In the genomic region with DNA sequence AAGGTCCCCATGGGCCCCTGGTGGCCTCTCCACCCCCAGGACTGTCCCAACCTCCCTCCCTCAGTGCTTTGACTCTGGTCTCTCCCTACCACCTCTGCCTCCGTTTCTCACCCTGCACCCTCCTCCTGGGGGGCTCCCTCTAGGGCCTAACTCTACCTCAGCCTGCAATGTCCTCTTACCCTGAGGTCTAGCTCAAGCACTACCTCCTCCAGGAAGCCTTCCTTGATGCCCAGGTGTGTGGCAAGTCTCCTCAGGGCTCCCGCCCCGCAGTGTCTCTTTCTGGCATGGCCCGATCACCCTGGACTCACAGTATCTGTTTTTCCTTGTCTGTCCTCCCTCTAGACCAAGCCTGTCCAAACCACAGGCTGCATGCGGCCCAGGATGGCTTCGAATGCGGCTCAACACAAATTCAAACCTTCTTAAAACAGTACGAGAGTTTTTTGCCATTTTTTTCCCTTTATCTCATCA, we compare ENCODE assay signal across 25 cellular contexts.
"Had no signal": no experiment of that assay in that cellular context is flagged by ENCODE, and none has a peak within 500 bp of the region (broad histone marks: within the 10 kb centered on the region; RNA-seq: fewer than 3 reads in every experiment).

No MANE protein-coding gene starts in this region.

- H2AFZ ChIP-seq: parathyroid adenoma had no signal

- H3K4me1 Mint-ChIP-seq: activated naive CD4-positive, alpha-beta T cell treated with anti-CD3 and anti-CD28 coated beads, Interleukin-2, amount 10 ng/mL, durations not matched to agents 7 days and 5 days; activated naive CD8-positive, alpha-beta T cell treated with anti-CD3 and anti-CD28 coated beads, Interleukin-2, amount 10 ng/mL, durations not matched to agents 7 days and 5 days; nephron had no signal

- H3K36me3 ChIP-seq: ascending aorta, brain microvascular endothelial cell, left ventricle myocardium inferior had no signal

- H3K27me3 ChIP-seq: ascending aorta, brain microvascular endothelial cell, tibial nerve had no signal

- H3K27ac Mint-ChIP-seq: activated naive CD4-positive, alpha-beta T cell treated with anti-CD3 and anti-CD28 coated beads, Interleukin-2, amount 10 ng/mL, durations not matched to agents 7 days and 5 days; activated naive CD8-positive, alpha-beta T cell treated with anti-CD3 and anti-CD28 coated beads, Interleukin-2, amount 10 ng/mL, durations not matched to agents 7 days and 5 days; nephron; T-helper 2 cell treated with Interferon-gamma antibody and Interleukin-4, amounts not matched to agents 5 μg/mL and 100 μg/mL, for 36 hours had no signal

- H3K79me2 ChIP-seq: parathyroid adenoma had no signal

- H3K36me3 Mint-ChIP-seq: activated naive CD4-positive, alpha-beta T cell treated with anti-CD3 and anti-CD28 coated beads, Interleukin-2, amount 10 ng/mL, durations not matched to agents 7 days and 5 days; activated naive CD8-positive, alpha-beta T cell treated with anti-CD3 and anti-CD28 coated beads, Interleukin-2, amount 10 ng/mL, durations not matched to agents 7 days and 5 days had no signal

- FAIRE-seq: endometrium, frontal cortex, islet of Langerhans had no signal

- H3K4me3 Mint-ChIP-seq: activated naive CD4-positive, alpha-beta T cell treated with anti-CD3 and anti-CD28 coated beads, Interleukin-2, amount 10 ng/mL, durations not matched to agents 7 days and 5 days; activated naive CD8-positive, alpha-beta T cell treated with anti-CD3 and anti-CD28 coated beads, Interleukin-2, amount 10 ng/mL, durations not matched to agents 7 days and 5 days; nephron; T-helper 2 cell treated with Interferon-gamma antibody and Interleukin-4, amounts not matched to agents 5 μg/mL and 100 μg/mL, for 36 hours had no signal

- H3K9ac ChIP-seq: parathyroid adenoma had no signal

- H3K4me1 ChIP-seq: ascending aorta, left ventricle myocardium inferior, parathyroid adenoma, psoas muscle, tibial nerve had no signal

- H3K4me3 ChIP-seq: ascending aorta, left ventricle myocardium inferior, mucosa of descending colon, psoas muscle, tibial nerve had no signal

- ATAC-seq: mucosa of descending colon, psoas muscle had no signal

- H3K27me3 Mint-ChIP-seq: activated naive CD4-positive, alpha-beta T cell treated with anti-CD3 and anti-CD28 coated beads, Interleukin-2, amount 10 ng/mL, durations not matched to agents 7 days and 5 days had no signal

- H3K9me3 ChIP-seq: ascending aorta, mucosa of descending colon, psoas muscle had no signal

- DNase-seq: activated CD4-positive, alpha-beta T cell treated with anti-CD3 and anti-CD28 coated beads for 4 hours; activated CD4-positive, alpha-beta T cell treated with anti-CD3 and anti-CD28 coated beads, Interleukin-2, amount 50 U/mL, for 4 hours; activated gamma-delta T cell; activated naive CD4-positive, alpha-beta T cell treated with anti-CD3 and anti-CD28 coated beads, Interleukin-2, amount 10 ng/mL, durations not matched to agents 7 days and 5 days; activated T-cell treated with anti-CD3 and anti-CD28 coated beads for 4 hours; brain microvascular endothelial cell; central memory CD4-positive, alpha-beta T cell; dermis blood vessel endothelial cell; effector CD4-positive, alpha-beta T cell; occipital lobe; stimulated activated naive CD4-positive, alpha-beta T cell treated with Interleukin-2 at 50 U/mL for 16 hours; T-helper 1 cell had no signal

- H3K9me3 Mint-ChIP-seq: activated naive CD4-positive, alpha-beta T cell treated with anti-CD3 and anti-CD28 coated beads, Interleukin-2, amount 10 ng/mL, durations not matched to agents 7 days and 5 days; activated naive CD8-positive, alpha-beta T cell treated with anti-CD3 and anti-CD28 coated beads, Interleukin-2, amount 10 ng/mL, durations not matched to agents 7 days and 5 days; nephron; T-helper 2 cell treated with Interferon-gamma antibody and Interleukin-4, amounts not matched to agents 5 μg/mL and 100 μg/mL, for 36 hours had no signal

- H3K27ac ChIP-seq: ascending aorta, brain microvascular endothelial cell, epithelial cell of prostate, left ventricle myocardium inferior, parathyroid adenoma, psoas muscle, tibial nerve had no signal
